ENCODE assay signal across 24 cellular contexts in genomic region chr17:4453821-4454591, GRCh38. TPM values are rescaled to one million over a fixed set of nuclear protein-coding genes. Genes with fewer than 3 reads are reported as not detected.
"Had no signal": no experiment of that assay in that cellular context is flagged by ENCODE, and none has a peak within 500 bp of the region (broad histone marks: within the 10 kb centered on the region; RNA-seq: fewer than 3 reads in every experiment).

No MANE protein-coding gene starts in this region.

- H3K27me3 ChIP-seq: ascending aorta, brain microvascular endothelial cell, stomach, suprapubic skin, uterus had no signal

- H3K4me1 ChIP-seq: ascending aorta, uterus had no signal

- H3K36me3 ChIP-seq: ascending aorta, brain microvascular endothelial cell, stomach, suprapubic skin, uterus had no signal

- H3K4me3 Mint-ChIP-seq: effector memory CD8-positive, alpha-beta T cell; nephron progenitor cell; stimulated activated memory B cell treated with anti-CD40 and anti-IgM and Interleukin-4, amounts not matched to agents 10 μg/mL and 1 μg/mL and 100 μg/mL, for 72 hours; WTC11 had no signal

- H3K9me3 Mint-ChIP-seq: activated naive CD4-positive, alpha-beta T cell treated with anti-CD3 and anti-CD28 coated beads, Interleukin-2, amount 50 U/mL, for 72 hours; effector memory CD8-positive, alpha-beta T cell; nephron progenitor cell; stimulated activated memory B cell treated with anti-CD40 and anti-IgM and Interleukin-4, amounts not matched to agents 10 μg/mL and 1 μg/mL and 100 μg/mL, for 72 hours; WTC11 had no signal

- H3K4me1 Mint-ChIP-seq: nephron progenitor cell; stimulated activated memory B cell treated with anti-CD40 and anti-IgM and Interleukin-4, amounts not matched to agents 10 μg/mL and 1 μg/mL and 100 μg/mL, for 72 hours; WTC11 had no signal

- H3K36me3 Mint-ChIP-seq: activated naive CD4-positive, alpha-beta T cell treated with anti-CD3 and anti-CD28 coated beads, Interleukin-2, amount 50 U/mL, for 72 hours; stimulated activated memory B cell treated with anti-CD40 and anti-IgM and Interleukin-4, amounts not matched to agents 10 μg/mL and 1 μg/mL and 100 μg/mL, for 72 hours; WTC11 had no signal

- H3K9me3 ChIP-seq: ascending aorta, stomach, suprapubic skin, uterus had no signal

- H3K27ac ChIP-seq: ascending aorta, brain microvascular endothelial cell, stomach, suprapubic skin, uterus had no signal

- H3K4me2 ChIP-seq: smooth muscle cell had no signal

- DNase-seq: activated gamma-delta T cell treated with Interleukin-2 at 50 U/mL for 16 hours; activated T-cell treated with anti-CD3 and anti-CD28 coated beads, Interleukin-2, amount 50 U/mL, for 1 hour; brain microvascular endothelial cell; central memory CD4-positive, alpha-beta T cell; effector memory CD8-positive, alpha-beta T cell; foreskin melanocyte; hippocampal formation; kidney glomerular epithelial cell; left ventricle myocardium superior; midbrain; nephron progenitor cell; occipital lobe; stimulated activated CD4-positive, alpha-beta T cell treated with anti-CD3 and anti-CD28 coated beads, Interleukin-15, amount 100 ng/mL, for 24 hours; stomach; trophoblast cell; uterus had no signal

- ATAC-seq: activated naive CD4-positive, alpha-beta T cell treated with anti-CD3 and anti-CD28 coated beads, Interleukin-2, amount 50 U/mL, for 72 hours; effector memory CD8-positive, alpha-beta T cell; esophagus mucosa; left ventricle myocardium superior; sciatic nerve; stimulated activated memory B cell treated with anti-CD40 and anti-IgM and Interleukin-4, amounts not matched to agents 10 μg/mL and 1 μg/mL and 100 μg/mL, for 72 hours; WTC11 had no signal

- H3K4me3 ChIP-seq: ascending aorta, smooth muscle cell, stomach, suprapubic skin, uterus had no signal

- H3K27me3 Mint-ChIP-seq: stimulated activated memory B cell treated with anti-CD40 and anti-IgM and Interleukin-4, amounts not matched to agents 10 μg/mL and 1 μg/mL and 100 μg/mL, for 72 hours had no signal

- H3K27ac Mint-ChIP-seq: nephron progenitor cell; stimulated activated memory B cell treated with anti-CD40 and anti-IgM and Interleukin-4, amounts not matched to agents 10 μg/mL and 1 μg/mL and 100 μg/mL, for 72 hours; WTC11 had no signal

RNA-seq across cellular contexts. Expression of gene SPNS3, which starts 20.3 kb away (rescaled TPM):
- total RNA-seq: ascending aorta, smooth muscle cell, WTC11 had no signal
